11 cellular contexts compared by ENCODE assay signal in genomic region chr14:69713976-69714716, GRCh38. TPM values are rescaled to one million over a fixed set of nuclear protein-coding genes. Genes with fewer than 3 reads are reported as not detected.
DNase-seq lines count a peak whose midpoint lies in the region; ATAC-seq, FAIRE-seq and TF ChIP-seq lines count a peak whose summit lies in the region.
"Had no signal": no experiment of that assay in that cellular context is flagged by ENCODE, and none has a peak within 500 bp of the region (broad histone marks: within the 10 kb centered on the region; RNA-seq: fewer than 3 reads in every experiment).

No MANE protein-coding gene starts in this region.

- intact Hi-C loops in cardiac septum (cut with DNase I) = loop anchor here (10.0 kb wide), 1 partner anchor 49 kb away; no protein-coding TSS in a partner anchor

- peaks cover 22% of the 10 kb centered on the region for H3K36me3 ChIP-seq in right atrium auricular region
- H3K36me3 ChIP-seq in hepatocyte (replicated peaks; ENCODE audit: insufficient read depth, low read depth) = no peaks in the 10 kb centered on the region

- H3K4me3 Mint-ChIP-seq in activated T-cell treated with anti-CD3 and anti-CD28 coated beads, Interleukin-2, amount 50 U/mL, for 4 hours = no peak overlapping the region
- H3K4me3 Mint-ChIP-seq: neural crest cell had no signal

- FAIRE-seq in urothelium cell line (lab: Jason Lieb, UNC) = peak; percentile 84

- H3K9me3 ChIP-seq in right atrium auricular region (no peaks in the 10 kb centered on the region), hepatocyte (ENCODE audit: low read depth) (no peaks in the 10 kb centered on the region)

- H3K4me1 ChIP-seq in right atrium auricular region (peaks cover 0 to 62% of the 10 kb centered on the region in 2 donors), hepatocyte (ENCODE audit: insufficient read depth) (peaks cover 39% of the 10 kb centered on the region)

- no peaks in the 10 kb centered on the region for H4K20me1 ChIP-seq in hepatocyte (ENCODE audit: insufficient read depth, poor library complexity, severe bottlenecking)

- H3K9me2 ChIP-seq in hepatocyte (replicated peaks; ENCODE audit: insufficient read depth) = no peaks in the 10 kb centered on the region

- no peaks in the 10 kb centered on the region for H3K79me2 ChIP-seq in hepatocyte

- ATAC-seq in activated T-cell treated with anti-CD3 and anti-CD28 coated beads, Interleukin-2, amount 50 U/mL, for 4 hours = no peak

- H3K4me3 ChIP-seq in right atrium auricular region (no peak overlapping the region), hepatocyte (no peak overlapping the region)

- no peak overlapping the region for H3K4me2 ChIP-seq in hepatocyte

- peaks cover 34% of the 10 kb centered on the region for H3K36me3 Mint-ChIP-seq in activated T-cell treated with anti-CD3 and anti-CD28 coated beads, Interleukin-2, amount 50 U/mL, for 4 hours (ENCODE audit: insufficient read depth)

- no peaks in the 10 kb centered on the region for H3K9me3 Mint-ChIP-seq in activated T-cell treated with anti-CD3 and anti-CD28 coated beads, Interleukin-2, amount 50 U/mL, for 4 hours
- H3K9me3 Mint-ChIP-seq: neural crest cell had no signal

- no peak overlapping the region for H2AFZ ChIP-seq in hepatocyte

- DNase-seq in cardiac septum (ENCODE audit: low spot score) (peak; percentile 19), right atrium auricular region (ENCODE audit: low spot score) (no peak), NCI-H774 (lab: John Stamatoyannopoulos, UW) (peak; percentile 52), hepatocyte (ENCODE audit: low spot score) (no peak), urothelium cell line (ENCODE audit: low spot score) (no peak), SIG-M5 (lab: John Stamatoyannopoulos, UW) (no peak)
- DNase-seq in stimulated activated naive CD4-positive, alpha-beta T cell (lab: John Stamatoyannopoulos, UW) = no peak
- no peak for DNase-seq in activated T-cell treated with anti-CD3 and anti-CD28 coated beads, Interleukin-2, amount 50 U/mL, for 4 hours
- DNase-seq: amniotic stem cell, T-helper 9 cell had no signal

- H3K27me3 Mint-ChIP-seq in activated T-cell treated with anti-CD3 and anti-CD28 coated beads, Interleukin-2, amount 50 U/mL, for 4 hours (ENCODE audit: low read depth) = no peaks in the 10 kb centered on the region

- TF ChIP-seq CTCF in right atrium auricular region (IDR thresholded peaks at IDR 0.05) (no peak), hepatocyte (IDR thresholded peaks at IDR 0.05; ENCODE audit: poor library complexity) (no peak)

- H3K27me3 ChIP-seq in right atrium auricular region = no peaks in the 10 kb centered on the region
- H3K27me3 ChIP-seq in hepatocyte = no peaks in the 10 kb centered on the region

- H3K4me1 Mint-ChIP-seq in activated T-cell treated with anti-CD3 and anti-CD28 coated beads, Interleukin-2, amount 50 U/mL, for 4 hours (ENCODE audit: low read depth) = peaks cover 51% of the 10 kb centered on the region

- 59% methylated on average over 9 of the region's 9 CpGs for WGBS in hepatocyte (ENCODE audit: low lambda C conversion rate, missing lambda C conversion rate)

- H3K27ac ChIP-seq in right atrium auricular region = no peak overlapping the region
- H3K27ac ChIP-seq in hepatocyte = peak overlapping the region; percentile 76

RNA-seq across cellular contexts. Expression of gene SRSF5, which starts 52.8 kb away (rescaled TPM):
- total RNA-seq in cardiac septum (206 TPM), right atrium auricular region (100 to 1,000 TPM in 1 of 2 donors, 10 to 100 TPM in 1; 96.8 to 111 TPM), hepatocyte (262 and 263 TPM in 2 replicates)
- 386 and 447 TPM in 2 replicates for polyA plus RNA-seq in hepatocyte
- 100 to 1,000 TPM; 321 to 342 (median 325) TPM for total RNA-seq in activated T-cell treated with anti-CD3 and anti-CD28 coated beads, Interleukin-2, amount 50 U/mL, for 4 hours

Comparison
In these comparisons a context has a peak if more than half of its experiments do, and no peak if none do; other contexts are left out.
1. DNase-seq: peak in cardiac septum (single experiment) and NCI-H774 (single experiment); none in right atrium auricular region (single experiment), hepatocyte (single experiment), urothelium cell line (single experiment), SIG-M5 (single experiment), stimulated activated naive CD4-positive, alpha-beta T cell (0 of 6) and activated T-cell treated with anti-CD3 and anti-CD28 coated beads, Interleukin-2, amount 50 U/mL, for 4 hours (single experiment).